20 cellular contexts compared by ENCODE assay signal in the genomic region with DNA sequence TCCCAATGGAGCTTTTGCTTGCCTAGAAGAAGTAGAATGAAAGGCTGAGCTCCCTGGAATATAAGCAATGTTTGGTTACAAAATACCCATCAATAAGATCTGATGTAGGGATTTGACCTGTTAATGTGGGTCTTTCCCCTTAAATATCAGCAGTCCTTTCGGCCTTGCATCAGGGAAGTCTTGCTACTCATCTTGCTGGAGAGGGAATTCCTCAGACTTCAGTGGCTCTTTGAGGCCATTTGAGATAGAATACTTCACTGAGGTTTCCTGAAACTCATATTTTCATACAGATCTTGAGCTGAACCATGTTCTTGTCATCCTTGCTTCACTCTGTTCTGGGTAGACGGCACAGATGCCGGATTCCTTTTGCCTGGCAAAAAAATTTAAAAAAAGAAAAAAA. TPM values are rescaled to one million over a fixed set of nuclear protein-coding genes. Genes with fewer than 3 reads are reported as not detected.
DNase-seq lines count a peak whose midpoint lies in the region; ATAC-seq and TF ChIP-seq lines count a peak whose summit lies in the region.
"Had no signal": no experiment of that assay in that cellular context is flagged by ENCODE, and none has a peak within 500 bp of the region (broad histone marks: within the 10 kb centered on the region; RNA-seq: fewer than 3 reads in every experiment).

No MANE protein-coding gene starts in this region.

- no peaks in the 10 kb centered on the region for H3K27me3 ChIP-seq in BJ (ENCODE audit: control insufficient read depth, insufficient read depth, low read length)
- H3K27me3 ChIP-seq in Panc1 (ENCODE audit: control insufficient read depth, insufficient read depth, low read length) = no peaks in the 10 kb centered on the region

- no peak for ATAC-seq in Panc1
- no peak for ATAC-seq in HG03175 (IDR thresholded peaks at IDR 0.05; ENCODE audit: unreplicated experiment)
- ATAC-seq in GM18511 (IDR thresholded peaks at IDR 0.05; ENCODE audit: unreplicated experiment) = no peak
- ATAC-seq: PC-3 had no signal

- intact Hi-C loops in Panc1 (cut with micrococcal nuclease; ENCODE audit: unreplicated experiment) = no loop called here
- intact Hi-C loops in activated CD4-positive, alpha-beta memory T cell treated with anti-CD3 and anti-CD28 coated beads for 36 hours (cut with micrococcal nuclease) = no loop called here

- BruUV-seq in Panc1 (replicated peaks; lab: Mats Ljungman, UMichigan) = no TSS peak

- no peak overlapping the region for H3K4me3 Mint-ChIP-seq in activated CD4-positive, alpha-beta memory T cell treated with anti-CD3 and anti-CD28 coated beads for 36 hours
- H3K4me3 Mint-ChIP-seq: neural progenitor cell had no signal

- CTCF ChIA-PET in BJ (lab: Yijun Ruan, JAX) = interaction anchor here (1.1 to 8.5 kb wide), 5 partner anchors 11 to 482 kb away, joined by 4 to 84 read pairs (median 8); no protein-coding TSS in a partner anchor
- CTCF ChIA-PET in Panc1 (lab: Charles Lee) = no interaction called here
- CTCF ChIA-PET in activated CD4-positive, alpha-beta memory T cell treated with anti-CD3 and anti-CD28 coated beads for 36 hours (lab: Charles Lee) = no interaction called here

- no peak overlapping the region for H3K27ac Mint-ChIP-seq in activated CD4-positive, alpha-beta memory T cell treated with anti-CD3 and anti-CD28 coated beads for 36 hours
- H3K27ac Mint-ChIP-seq: neural progenitor cell had no signal

- H3K27ac ChIP-seq in Panc1 (ENCODE audit: low read length) = peak overlapping the region; percentile 51; the same call in 1 of the 2 replicates
- peak overlapping the region in 10 of 21 experiments; percentile 6 to 57 (median 40) for H3K27ac ChIP-seq in skin epidermis
- H3K27ac ChIP-seq: neural progenitor cell had no signal

- POLR2A ChIA-PET in BJ (lab: Charles Lee) = interaction anchor here (1.0 kb wide), 1 partner anchor 61 kb away, joined by 4 read pairs; no protein-coding TSS in a partner anchor
- POLR2A ChIA-PET in Panc1 (lab: Charles Lee) = no interaction called here
- POLR2A ChIA-PET in activated CD4-positive, alpha-beta memory T cell treated with anti-CD3 and anti-CD28 coated beads for 36 hours (lab: Charles Lee) = no interaction called here

- no peaks in the 10 kb centered on the region for H3K4me1 Mint-ChIP-seq in activated CD4-positive, alpha-beta memory T cell treated with anti-CD3 and anti-CD28 coated beads for 36 hours (ENCODE audit: low read depth)

- H3K4me1 ChIP-seq in Panc1 (ENCODE audit: control insufficient read depth, insufficient read depth, low read length) = peaks cover 6% of the 10 kb centered on the region

- DNase-seq in BJ (ENCODE audit: low read depth) (no peak), Panc1 (ENCODE audit: low read depth, low spot score) (no peak), fibroblast of villous mesenchyme (ENCODE audit: low read depth) (no peak), islet precursor cell (no peak)
- DNase-seq in activated CD4-positive, alpha-beta memory T cell treated with anti-CD3 and anti-CD28 coated beads for 36 hours = no peak
- DNase-seq: activated CD4-positive, alpha-beta T cell treated with anti-CD3 and anti-CD28 coated beads, Interleukin-2, amount 50 U/mL, for 1 hour; activated effector memory CD4-positive, alpha-beta T cell treated with anti-CD3 and anti-CD28 coated beads, Interleukin-2, amount 50 U/mL, for 16 hours; MV-4-11; NCI-H1694; NCI-H2171; NCI-H524; PC-3; Right ventricle myocardium superior; stimulated activated CD4-positive, alpha-beta T cell treated with anti-CD3 and anti-CD28 coated beads, Interleukin-1b, Interleukin-23, amount 100 ng/mL, for 48 hours; substantia nigra; T1000 had no signal

- H3K9me3 ChIP-seq in Panc1 (ENCODE audit: control insufficient read depth, insufficient read depth, low read depth, low read length) = no peaks in the 10 kb centered on the region

- H3K27me3 Mint-ChIP-seq in activated CD4-positive, alpha-beta memory T cell treated with anti-CD3 and anti-CD28 coated beads for 36 hours = peaks cover 46% of the 10 kb centered on the region

- no peaks in the 10 kb centered on the region for H3K9me3 Mint-ChIP-seq in activated CD4-positive, alpha-beta memory T cell treated with anti-CD3 and anti-CD28 coated beads for 36 hours

- peak overlapping the region; percentile 100 for H3K4me3 ChIP-seq in BJ (ENCODE audit: low read depth, low read length)
- H3K4me3 ChIP-seq in Panc1 (ENCODE audit: low read depth in 2 of 2, low read length in 2 of 2) = no peak overlapping the region
- peak overlapping the region; percentile 83 for H3K4me3 ChIP-seq in fibroblast of villous mesenchyme (ENCODE audit: low read depth, low read length)
- H3K4me3 ChIP-seq in skin epidermis = peak overlapping the region in 6 of 7 experiments; percentile 0 to 53 (median 18)
- H3K4me3 ChIP-seq: neural progenitor cell had no signal

- H3K36me3 Mint-ChIP-seq in activated CD4-positive, alpha-beta memory T cell treated with anti-CD3 and anti-CD28 coated beads for 36 hours = no peaks in the 10 kb centered on the region

- H3K36me3 ChIP-seq in BJ (ENCODE audit: control insufficient read depth, insufficient read depth, low read length) = peaks cover 23% of the 10 kb centered on the region
- H3K36me3 ChIP-seq in Panc1 (ENCODE audit: control insufficient read depth, insufficient read depth, low read length) = no peaks in the 10 kb centered on the region
- H3K36me3 ChIP-seq: neural progenitor cell had no signal

- in situ Hi-C loops in Panc1 (cut with HindIII; ENCODE audit: low pct_unique_long_range_greater_than_20kb, low sequenced_read_pairs) = no loop called here

- TF ChIP-seq CTCF in BJ (IDR thresholded peaks at IDR 0.05; ENCODE audit: insufficient read depth, low read depth, low read length) = no peak
- TF ChIP-seq CTCF in Panc1 (IDR thresholded peaks at IDR 0.05) = no peak
- TF ChIP-seq CTCF in fibroblast of villous mesenchyme (IDR thresholded peaks at IDR 0.05; ENCODE audit: insufficient read depth, low read depth, low read length) = no peak

RNA-seq across cellular contexts. Expression of a gene that starts 3.9 kb away (rescaled TPM):
- polyA plus RNA-seq in BJ (2011; rRNA removed) = 110 and 127 TPM in 2 replicates
- polyA minus RNA-seq in BJ (2011; rRNA and poly(A)+ RNA removed) = 77.4 and 88.7 TPM in 2 replicates
- total RNA-seq in Panc1 (2021; ENCODE audit: unreplicated experiment) (4.2 TPM), fibroblast of villous mesenchyme (47.4 and 58.7 TPM in 2 replicates)
- 6.5 TPM for polyA plus RNA-seq in Panc1 (2012; ENCODE audit: insufficient read length)
- not detected for total RNA-seq in activated CD4-positive, alpha-beta memory T cell treated with anti-CD3 and anti-CD28 coated beads for 36 hours

Comparison
In these comparisons a context has a peak if more than half of its experiments do, and no peak if none do; other contexts are left out.
1. H3K4me3 ChIP-seq: peak in BJ (single experiment), fibroblast of villous mesenchyme (single experiment) and skin epidermis (6 of 7); none in Panc1 (0 of 2).